15 cellular contexts compared by ENCODE assay signal in the genomic region with DNA sequence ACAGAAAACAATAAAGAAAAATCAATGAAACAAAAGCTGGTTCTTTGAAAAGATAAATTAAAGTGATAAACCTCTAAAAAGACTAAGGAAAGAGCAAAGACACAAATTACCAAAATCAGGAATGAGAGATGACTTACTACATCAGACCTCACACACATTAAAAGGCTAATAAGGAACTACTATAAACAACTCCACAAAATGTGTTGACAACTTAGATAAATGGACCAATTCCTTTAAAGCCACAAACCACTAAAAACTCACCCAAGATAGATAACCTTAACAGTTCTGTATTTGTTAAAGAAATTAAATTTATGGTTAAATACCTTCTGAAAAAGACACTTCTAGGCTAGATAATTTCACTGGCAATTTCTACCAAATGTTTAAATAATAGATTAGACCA.
"Had no signal": no experiment of that assay in that cellular context is flagged by ENCODE, and none has a peak within 500 bp of the region (broad histone marks: within the 10 kb centered on the region; RNA-seq: fewer than 3 reads in every experiment).

No MANE protein-coding gene starts in this region.

- H3K4me3 ChIP-seq: esophagus muscularis mucosa, stomach, thoracic aorta had no signal

- ATAC-seq: activated naive CD4-positive, alpha-beta T cell treated with anti-CD3 and anti-CD28 coated beads, Interleukin-2, amount 50 U/mL, for 72 hours; left lobe of liver; natural killer cell; T-cell had no signal

- H3K36me3 ChIP-seq: esophagus muscularis mucosa, stomach, thoracic aorta had no signal

- H3K9me3 ChIP-seq: esophagus muscularis mucosa, stomach, thoracic aorta had no signal

- DNase-seq: activated B cell treated with CpG ODN at 0.5 μM for 24 hours; activated CD4-positive, alpha-beta T cell treated with anti-CD3 and anti-CD28 coated beads, Interleukin-2, amount 50 U/mL, for 1 hour; anterior cingulate cortex; foreskin melanocyte; head of caudate nucleus; mammary epithelial cell; natural killer cell; stimulated activated CD4-positive, alpha-beta T cell treated with anti-CD3 and anti-CD28 coated beads, Interleukin-4, amount 100 ng/mL, for 24 hours; stomach; T-cell; T1000 had no signal

- H3K27me3 ChIP-seq: esophagus muscularis mucosa, stomach had no signal

- H3K27ac ChIP-seq: esophagus muscularis mucosa, stomach, thoracic aorta had no signal
